16 cellular contexts compared by ENCODE assay signal in genomic region chr3:138960417-138960852, GRCh38. TPM values are rescaled to one million over a fixed set of nuclear protein-coding genes. Genes with fewer than 3 reads are reported as not detected.
DNase-seq lines count a peak whose midpoint lies in the region; ATAC-seq and TF ChIP-seq lines count a peak whose summit lies in the region.
"Had no signal": no experiment of that assay in that cellular context is flagged by ENCODE, and none has a peak within 500 bp of the region (broad histone marks: within the 10 kb centered on the region; RNA-seq: fewer than 3 reads in every experiment).

No MANE protein-coding gene starts in this region.

- ATAC-seq in HG03342 (IDR thresholded peaks at IDR 0.05; ENCODE audit: unreplicated experiment): no peak
- ATAC-seq: Panc1, upper lobe of right lung had no signal

- in situ Hi-C loops in mammary epithelial cell (cut with MboI; ENCODE audit: low sequenced_read_pairs in 2 of 2): no loop called here

- H3K4me1 Mint-ChIP-seq in activated T-helper 2 cell treated with anti-CD3 and anti-CD28 coated beads, Interferon-gamma antibody, Interleukin-2, Interleukin-4, amounts not matched to agents 10 μg/mL and 5 μg/mL and 100 μg/mL, durations not matched to agents 14 hours and 24 hours and 36 hours (ENCODE audit: low read depth): peaks cover 6% of the 10 kb centered on the region
- peaks cover 15% of the 10 kb centered on the region for H3K4me1 Mint-ChIP-seq in stimulated activated naive CD8-positive, alpha-beta T cell treated with anti-CD3 and anti-CD28 coated beads, Interleukin-15, Interleukin-2, amounts not matched to agents 100 ng/mL and 50 ng/mL, for 24 hours (ENCODE audit: low read depth)
- H3K4me1 Mint-ChIP-seq: nephron had no signal

- H3K9ac ChIP-seq in mammary epithelial cell (ENCODE audit: insufficient read depth, low read length): no peak overlapping the region

- H3K27ac ChIP-seq in mammary epithelial cell (ENCODE audit: insufficient read depth, low read depth, low read length) (no peak overlapping the region), breast epithelium (no peak overlapping the region)
- H3K27ac ChIP-seq: right lobe of liver, upper lobe of right lung had no signal

- peaks cover 5% of the 10 kb centered on the region for H3K27me3 ChIP-seq in mammary epithelial cell (ENCODE audit: insufficient read depth, low read length)
- peaks cover 0 to 51% of the 10 kb centered on the region in 2 donors for H3K27me3 ChIP-seq in breast epithelium
- H3K27me3 ChIP-seq in kidney epithelial cell (ENCODE audit: control insufficient read depth, insufficient read depth, low read length): peaks cover 21% of the 10 kb centered on the region
- H3K27me3 ChIP-seq: right lobe of liver had no signal

- WGBS in mammary epithelial cell (ENCODE audit: low coverage, missing lambda C conversion rate): 16% methylated on average over 19 of the region's 36 CpGs

- H2AFZ ChIP-seq in mammary epithelial cell (ENCODE audit: low read depth, low read length): peak overlapping the region; percentile 68

- H3K4me3 ChIP-seq in mammary epithelial cell (replicated peaks in 1 of 3; ENCODE audit: insufficient read depth in 1 of 3, low read depth in 2 of 3, low read length in 3 of 3): no peak overlapping the region
- H3K4me3 ChIP-seq in breast epithelium: peak overlapping the region in 1 of 3 donors; percentile 26
- H3K4me3 ChIP-seq in kidney epithelial cell (ENCODE audit: low read depth, low read length): peak overlapping the region; percentile 19
- H3K4me3 ChIP-seq: right lobe of liver, upper lobe of right lung had no signal

- TF ChIP-seq POLR2A in breast epithelium (IDR thresholded peaks at IDR 0.05): no peak

- H3K9me3 ChIP-seq in mammary epithelial cell (replicated peaks; ENCODE audit: insufficient read depth, low read length) (no peaks in the 10 kb centered on the region), breast epithelium (peaks cover 0 to 22% of the 10 kb centered on the region in 2 donors)
- H3K9me3 ChIP-seq: right lobe of liver had no signal

- H4K20me1 ChIP-seq in mammary epithelial cell (ENCODE audit: insufficient read depth, low read length): no peaks in the 10 kb centered on the region

- no peak for TF ChIP-seq CTCF in mammary epithelial cell (conservative IDR thresholded peaks at IDR 0.05 in 1 of 2, IDR thresholded peaks at IDR 0.05 in 1 of 2; ENCODE audit: extremely low read depth in 1 of 2, insufficient read depth in 1 of 2, low read depth in 1 of 2, low read length in 2 of 2)
- no peak for TF ChIP-seq CTCF in breast epithelium (IDR thresholded peaks at IDR 0.05)
- no peak for TF ChIP-seq CTCF in kidney epithelial cell (IDR thresholded peaks at IDR 0.05; ENCODE audit: insufficient read depth, low read length, poor library complexity, severe bottlenecking)

- peak overlapping the region; percentile 43 for H3K4me3 Mint-ChIP-seq in activated T-helper 2 cell treated with anti-CD3 and anti-CD28 coated beads, Interferon-gamma antibody, Interleukin-2, Interleukin-4, amounts not matched to agents 10 μg/mL and 5 μg/mL and 100 μg/mL, durations not matched to agents 14 hours and 24 hours and 36 hours (ENCODE audit: low read depth)
- H3K4me3 Mint-ChIP-seq in stimulated activated naive CD8-positive, alpha-beta T cell treated with anti-CD3 and anti-CD28 coated beads, Interleukin-15, Interleukin-2, amounts not matched to agents 100 ng/mL and 50 ng/mL, for 24 hours: peak overlapping the region; percentile 33
- H3K4me3 Mint-ChIP-seq: nephron had no signal

- no peaks in the 10 kb centered on the region for H3K36me3 ChIP-seq in mammary epithelial cell (ENCODE audit: insufficient read depth, low read length)
- H3K36me3 ChIP-seq in breast epithelium: no peaks in the 10 kb centered on the region
- H3K36me3 ChIP-seq in kidney epithelial cell (ENCODE audit: control insufficient read depth, insufficient read depth, low read length): no peaks in the 10 kb centered on the region
- H3K36me3 ChIP-seq: right lobe of liver, upper lobe of right lung had no signal

- peaks cover 10% of the 10 kb centered on the region for H3K9me3 Mint-ChIP-seq in activated T-helper 2 cell treated with anti-CD3 and anti-CD28 coated beads, Interferon-gamma antibody, Interleukin-2, Interleukin-4, amounts not matched to agents 10 μg/mL and 5 μg/mL and 100 μg/mL, durations not matched to agents 14 hours and 24 hours and 36 hours
- H3K9me3 Mint-ChIP-seq in stimulated activated naive CD8-positive, alpha-beta T cell treated with anti-CD3 and anti-CD28 coated beads, Interleukin-15, Interleukin-2, amounts not matched to agents 100 ng/mL and 50 ng/mL, for 24 hours: peaks cover 4% of the 10 kb centered on the region

- CTCF ChIA-PET in mammary epithelial cell (lab: Charles Lee; ENCODE audit: low non-redundant PET): no interaction called here

- DNase-seq in mammary epithelial cell (no peak), breast epithelium (ENCODE audit: low spot score in 2 of 2) (no peak), kidney epithelial cell (ENCODE audit: low read depth) (no peak), DMS153 treated with DMSO at 0.1 percent for 48 hours (lab: John Stamatoyannopoulos, UW; ENCODE audit: unreplicated experiment) (no peak), DMS79 treated with DMSO at 0.1 percent for 48 hours (lab: John Stamatoyannopoulos, UW) (no peak)
- DNase-seq in activated T-helper 2 cell treated with anti-CD3 and anti-CD28 coated beads, Interferon-gamma antibody, Interleukin-2, Interleukin-4, amounts not matched to agents 10 μg/mL and 5 μg/mL and 100 μg/mL, durations not matched to agents 14 hours and 24 hours and 36 hours (ENCODE audit: low spot score): no peak
- DNase-seq: NCI-H1930; right lobe of liver; stimulated activated CD4-positive, alpha-beta T cell treated with anti-CD3 and anti-CD28 coated beads, Interleukin-4, amount 100 ng/mL, for 1 hour; upper lobe of right lung had no signal

- no peak overlapping the region for H3K27ac Mint-ChIP-seq in activated T-helper 2 cell treated with anti-CD3 and anti-CD28 coated beads, Interferon-gamma antibody, Interleukin-2, Interleukin-4, amounts not matched to agents 10 μg/mL and 5 μg/mL and 100 μg/mL, durations not matched to agents 14 hours and 24 hours and 36 hours
- no peak overlapping the region for H3K27ac Mint-ChIP-seq in stimulated activated naive CD8-positive, alpha-beta T cell treated with anti-CD3 and anti-CD28 coated beads, Interleukin-15, Interleukin-2, amounts not matched to agents 100 ng/mL and 50 ng/mL, for 24 hours
- H3K27ac Mint-ChIP-seq: nephron had no signal

- no TSS peak for BruUV-seq in mammary epithelial cell (replicated peaks; lab: Mats Ljungman, UMichigan)

- H3K36me3 Mint-ChIP-seq in activated T-helper 2 cell treated with anti-CD3 and anti-CD28 coated beads, Interferon-gamma antibody, Interleukin-2, Interleukin-4, amounts not matched to agents 10 μg/mL and 5 μg/mL and 100 μg/mL, durations not matched to agents 14 hours and 24 hours and 36 hours (ENCODE audit: low read depth): no peaks in the 10 kb centered on the region
- no peaks in the 10 kb centered on the region for H3K36me3 Mint-ChIP-seq in stimulated activated naive CD8-positive, alpha-beta T cell treated with anti-CD3 and anti-CD28 coated beads, Interleukin-15, Interleukin-2, amounts not matched to agents 100 ng/mL and 50 ng/mL, for 24 hours (ENCODE audit: low read depth)

- dilution Hi-C loops in mammary epithelial cell (cut with HindIII; ENCODE audit: low sequenced_read_pairs): no loop called here

- intact Hi-C loops in mammary epithelial cell (cut with micrococcal nuclease) (no loop called here), breast epithelium (cut with DNase I; ENCODE audit: low total_unique reads) (no loop called here)
- intact Hi-C loops in activated T-helper 2 cell treated with anti-CD3 and anti-CD28 coated beads, Interferon-gamma antibody, Interleukin-2, Interleukin-4, amounts not matched to agents 10 μg/mL and 5 μg/mL and 100 μg/mL, durations not matched to agents 14 hours and 24 hours and 36 hours (cut with micrococcal nuclease): no loop called here

- peaks cover 46% of the 10 kb centered on the region for H3K27me3 Mint-ChIP-seq in activated T-helper 2 cell treated with anti-CD3 and anti-CD28 coated beads, Interferon-gamma antibody, Interleukin-2, Interleukin-4, amounts not matched to agents 10 μg/mL and 5 μg/mL and 100 μg/mL, durations not matched to agents 14 hours and 24 hours and 36 hours (ENCODE audit: low read depth)
- H3K27me3 Mint-ChIP-seq in stimulated activated naive CD8-positive, alpha-beta T cell treated with anti-CD3 and anti-CD28 coated beads, Interleukin-15, Interleukin-2, amounts not matched to agents 100 ng/mL and 50 ng/mL, for 24 hours: peaks cover 69% of the 10 kb centered on the region

- H3K79me2 ChIP-seq in mammary epithelial cell (ENCODE audit: insufficient read depth, low read length): no peaks in the 10 kb centered on the region

- H3K4me1 ChIP-seq in mammary epithelial cell (ENCODE audit: insufficient read depth, low read length) (peaks cover 4% of the 10 kb centered on the region), breast epithelium (no peaks in the 10 kb centered on the region)
- H3K4me1 ChIP-seq: right lobe of liver, upper lobe of right lung had no signal

- H3K4me2 ChIP-seq in mammary epithelial cell (ENCODE audit: insufficient read depth, low read depth, low read length): peak overlapping the region; percentile 75

RNA-seq across cellular contexts. Expression of gene FOXL2NB, which starts 13.4 kb away (rescaled TPM):
- total RNA-seq in mammary epithelial cell (under 1 TPM; 0.42 to 0.50 TPM), breast epithelium (under 1 TPM in 1 of 3 donors, not detected in 2; 0.33 TPM), kidney epithelial cell (2.2 and 2.7 TPM in 2 replicates)
- polyA plus RNA-seq in mammary epithelial cell: 0.09 TPM
- not detected for polyA minus RNA-seq in mammary epithelial cell
- not detected in 2 replicates for total RNA-seq in activated T-helper 2 cell treated with anti-CD3 and anti-CD28 coated beads, Interferon-gamma antibody, Interleukin-2, Interleukin-4, amounts not matched to agents 10 μg/mL and 5 μg/mL and 100 μg/mL, durations not matched to agents 14 hours and 24 hours and 36 hours
- total RNA-seq: lower leg skin, right lobe of liver, upper lobe of right lung had no signal

RNA-seq across cellular contexts. Expression of gene FOXL2, which starts 13.5 kb away (rescaled TPM):
- 1 to 10 TPM in 1 of 2 donors, under 1 TPM in 1; 0.64 to 1.5 TPM for total RNA-seq in mammary epithelial cell
- polyA plus RNA-seq in mammary epithelial cell: 0.48 TPM
- polyA minus RNA-seq in mammary epithelial cell: not detected
- total RNA-seq in breast epithelium: under 1 TPM in 1 of 3 donors, not detected in 2; 0.33 TPM
- not detected in 2 replicates for total RNA-seq in activated T-helper 2 cell treated with anti-CD3 and anti-CD28 coated beads, Interferon-gamma antibody, Interleukin-2, Interleukin-4, amounts not matched to agents 10 μg/mL and 5 μg/mL and 100 μg/mL, durations not matched to agents 14 hours and 24 hours and 36 hours
- 0.54 and 0.68 TPM in 2 replicates for total RNA-seq in kidney epithelial cell
- total RNA-seq: lower leg skin, right lobe of liver, upper lobe of right lung had no signal

RNA-seq across cellular contexts. Expression of gene PRR23A, which starts 45.6 kb away (rescaled TPM):
- not detected for total RNA-seq in mammary epithelial cell
- polyA plus RNA-seq in mammary epithelial cell: not detected
- polyA minus RNA-seq in mammary epithelial cell: not detected
- not detected for total RNA-seq in breast epithelium
- not detected in 2 replicates for total RNA-seq in activated T-helper 2 cell treated with anti-CD3 and anti-CD28 coated beads, Interferon-gamma antibody, Interleukin-2, Interleukin-4, amounts not matched to agents 10 μg/mL and 5 μg/mL and 100 μg/mL, durations not matched to agents 14 hours and 24 hours and 36 hours
- total RNA-seq in kidney epithelial cell: not detected in 2 replicates
- total RNA-seq: dermis microvascular lymphatic vessel endothelial cell, lower leg skin, right lobe of liver, upper lobe of right lung had no signal
